ENCODE assay signal across 1 cellular context in genomic region chr4:3803475-3803847, GRCh38.
TF ChIP-seq lines count a peak whose summit lies in the region.

No MANE protein-coding gene starts in this region.

TF ChIP-seq in HepG2, 621 proteins besides CTCF, POLR2A, EP300 and RAD21 (continued from another document and continues in another):
- TF ChIP-seq, protein P1, sequence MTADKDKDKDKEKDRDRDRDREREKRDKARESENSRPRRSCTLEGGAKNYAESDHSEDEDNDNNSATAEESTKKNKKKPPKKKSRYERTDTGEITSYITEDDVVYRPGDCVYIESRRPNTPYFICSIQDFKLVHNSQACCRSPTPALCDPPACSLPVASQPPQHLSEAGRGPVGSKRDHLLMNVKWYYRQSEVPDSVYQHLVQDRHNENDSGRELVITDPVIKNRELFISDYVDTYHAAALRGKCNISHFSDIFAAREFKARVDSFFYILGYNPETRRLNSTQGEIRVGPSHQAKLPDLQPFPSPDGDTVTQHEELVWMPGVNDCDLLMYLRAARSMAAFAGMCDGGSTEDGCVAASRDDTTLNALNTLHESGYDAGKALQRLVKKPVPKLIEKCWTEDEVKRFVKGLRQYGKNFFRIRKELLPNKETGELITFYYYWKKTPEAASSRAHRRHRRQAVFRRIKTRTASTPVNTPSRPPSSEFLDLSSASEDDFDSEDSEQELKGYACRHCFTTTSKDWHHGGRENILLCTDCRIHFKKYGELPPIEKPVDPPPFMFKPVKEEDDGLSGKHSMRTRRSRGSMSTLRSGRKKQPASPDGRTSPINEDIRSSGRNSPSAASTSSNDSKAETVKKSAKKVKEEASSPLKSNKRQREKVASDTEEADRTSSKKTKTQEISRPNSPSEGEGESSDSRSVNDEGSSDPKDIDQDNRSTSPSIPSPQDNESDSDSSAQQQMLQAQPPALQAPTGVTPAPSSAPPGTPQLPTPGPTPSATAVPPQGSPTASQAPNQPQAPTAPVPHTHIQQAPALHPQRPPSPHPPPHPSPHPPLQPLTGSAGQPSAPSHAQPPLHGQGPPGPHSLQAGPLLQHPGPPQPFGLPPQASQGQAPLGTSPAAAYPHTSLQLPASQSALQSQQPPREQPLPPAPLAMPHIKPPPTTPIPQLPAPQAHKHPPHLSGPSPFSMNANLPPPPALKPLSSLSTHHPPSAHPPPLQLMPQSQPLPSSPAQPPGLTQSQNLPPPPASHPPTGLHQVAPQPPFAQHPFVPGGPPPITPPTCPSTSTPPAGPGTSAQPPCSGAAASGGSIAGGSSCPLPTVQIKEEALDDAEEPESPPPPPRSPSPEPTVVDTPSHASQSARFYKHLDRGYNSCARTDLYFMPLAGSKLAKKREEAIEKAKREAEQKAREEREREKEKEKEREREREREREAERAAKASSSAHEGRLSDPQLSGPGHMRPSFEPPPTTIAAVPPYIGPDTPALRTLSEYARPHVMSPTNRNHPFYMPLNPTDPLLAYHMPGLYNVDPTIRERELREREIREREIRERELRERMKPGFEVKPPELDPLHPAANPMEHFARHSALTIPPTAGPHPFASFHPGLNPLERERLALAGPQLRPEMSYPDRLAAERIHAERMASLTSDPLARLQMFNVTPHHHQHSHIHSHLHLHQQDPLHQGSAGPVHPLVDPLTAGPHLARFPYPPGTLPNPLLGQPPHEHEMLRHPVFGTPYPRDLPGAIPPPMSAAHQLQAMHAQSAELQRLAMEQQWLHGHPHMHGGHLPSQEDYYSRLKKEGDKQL (CRISPR knock-in tag; IDR thresholded peaks at IDR 0.05; ENCODE audit: low read depth): no peak
- TF ChIP-seq SALL1 (CRISPR knock-in tag; IDR thresholded peaks at IDR 0.05) (peak; percentile 32; the same call in 1 of the 2 replicates), SMAD3 (CRISPR knock-in tag; IDR thresholded peaks at IDR 0.05) (no peak), SALL2 (CRISPR knock-in tag; IDR thresholded peaks at IDR 0.05) (no peak), POGZ (CRISPR knock-in tag; IDR thresholded peaks at IDR 0.05) (no peak), ZFYVE20 (CRISPR knock-in tag; IDR thresholded peaks at IDR 0.05; ENCODE audit: borderline replicate concordance, low read depth) (no peak), PTBP1 (IDR thresholded peaks at IDR 0.05; ENCODE audit: low read depth, low read length, poor library complexity, severe bottlenecking) (no peak), ZNF761 (CRISPR knock-in tag; conservative IDR thresholded peaks at IDR 0.05) (0 out of 2 replicates have a peak, but pooled peaks have one; percentile 44), KMT2A (CRISPR knock-in tag; IDR thresholded peaks at IDR 0.05) (no peak), NR1H2 (CRISPR knock-in tag; IDR thresholded peaks at IDR 0.05; ENCODE audit: borderline replicate concordance, low read depth) (no peak), PHF8 (CRISPR knock-in tag; IDR thresholded peaks at IDR 0.05) (no peak; the same call in 1 of the 2 replicates), ZNF281 (CRISPR knock-in tag; IDR thresholded peaks at IDR 0.05; ENCODE audit: borderline replicate concordance) (0 out of 2 replicates have a peak, but pooled peaks have one; percentile 19), SRY (CRISPR knock-in tag; IDR thresholded peaks at IDR 0.05) (no peak), FOSL2 (CRISPR knock-in tag; IDR thresholded peaks at IDR 0.05) (no peak), NR2F6 (IDR thresholded peaks at IDR 0.05) (0 out of 2 replicates have a peak, but pooled peaks have one; percentile 7), NR2F6 (CRISPR knock-in tag; IDR thresholded peaks at IDR 0.05) (peak; percentile 17; the same call in 1 of the 2 replicates), SP2 (CRISPR knock-in tag; IDR thresholded peaks at IDR 0.05) (no peak), ZNF484 (CRISPR knock-in tag; IDR thresholded peaks at IDR 0.05; ENCODE audit: borderline replicate concordance, low read depth) (no peak), ZZZ3 (CRISPR knock-in tag; IDR thresholded peaks at IDR 0.05; ENCODE audit: borderline replicate concordance) (no peak), SNAPC5 (CRISPR knock-in tag; IDR thresholded peaks at IDR 0.05; ENCODE audit: borderline replicate concordance) (no peak), ZNF367 (CRISPR knock-in tag; IDR thresholded peaks at IDR 0.05; ENCODE audit: borderline replicate concordance) (no peak), CENPT (CRISPR knock-in tag; IDR thresholded peaks at IDR 0.05; ENCODE audit: low read depth) (no peak), REPIN1 (CRISPR knock-in tag; IDR thresholded peaks at IDR 0.05; ENCODE audit: borderline replicate concordance, low read depth) (no peak), ZMYM3 (CRISPR knock-in tag; IDR thresholded peaks at IDR 0.05) (no peak), PATZ1 (CRISPR knock-in tag; IDR thresholded peaks at IDR 0.05) (peak; percentile 77; the same call in 1 of the 2 replicates), KDM1A (CRISPR knock-in tag; IDR thresholded peaks at IDR 0.05) (no peak), RARG (CRISPR knock-in tag; IDR thresholded peaks at IDR 0.05; ENCODE audit: low read depth) (no peak), LCORL (IDR thresholded peaks at IDR 0.05) (no peak), LCORL (CRISPR knock-in tag; IDR thresholded peaks at IDR 0.05) (peak; percentile 54; the same call in 1 of the 2 replicates)
- TF ChIP-seq, protein P2, sequence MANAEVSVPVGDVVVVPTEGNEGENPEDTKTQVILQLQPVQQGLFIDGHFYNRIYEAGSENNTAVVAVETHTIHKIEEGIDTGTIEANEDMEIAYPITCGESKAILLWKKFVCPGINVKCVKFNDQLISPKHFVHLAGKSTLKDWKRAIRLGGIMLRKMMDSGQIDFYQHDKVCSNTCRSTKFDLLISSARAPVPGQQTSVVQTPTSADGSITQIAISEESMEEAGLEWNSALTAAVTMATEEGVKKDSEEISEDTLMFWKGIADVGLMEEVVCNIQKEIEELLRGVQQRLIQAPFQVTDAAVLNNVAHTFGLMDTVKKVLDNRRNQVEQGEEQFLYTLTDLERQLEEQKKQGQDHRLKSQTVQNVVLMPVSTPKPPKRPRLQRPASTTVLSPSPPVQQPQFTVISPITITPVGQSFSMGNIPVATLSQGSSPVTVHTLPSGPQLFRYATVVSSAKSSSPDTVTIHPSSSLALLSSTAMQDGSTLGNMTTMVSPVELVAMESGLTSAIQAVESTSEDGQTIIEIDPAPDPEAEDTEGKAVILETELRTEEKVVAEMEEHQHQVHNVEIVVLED (CRISPR knock-in tag; IDR thresholded peaks at IDR 0.05; ENCODE audit: borderline replicate concordance): peak; percentile 24; the same call in 1 of the 2 replicates
- TF ChIP-seq, protein P3, sequence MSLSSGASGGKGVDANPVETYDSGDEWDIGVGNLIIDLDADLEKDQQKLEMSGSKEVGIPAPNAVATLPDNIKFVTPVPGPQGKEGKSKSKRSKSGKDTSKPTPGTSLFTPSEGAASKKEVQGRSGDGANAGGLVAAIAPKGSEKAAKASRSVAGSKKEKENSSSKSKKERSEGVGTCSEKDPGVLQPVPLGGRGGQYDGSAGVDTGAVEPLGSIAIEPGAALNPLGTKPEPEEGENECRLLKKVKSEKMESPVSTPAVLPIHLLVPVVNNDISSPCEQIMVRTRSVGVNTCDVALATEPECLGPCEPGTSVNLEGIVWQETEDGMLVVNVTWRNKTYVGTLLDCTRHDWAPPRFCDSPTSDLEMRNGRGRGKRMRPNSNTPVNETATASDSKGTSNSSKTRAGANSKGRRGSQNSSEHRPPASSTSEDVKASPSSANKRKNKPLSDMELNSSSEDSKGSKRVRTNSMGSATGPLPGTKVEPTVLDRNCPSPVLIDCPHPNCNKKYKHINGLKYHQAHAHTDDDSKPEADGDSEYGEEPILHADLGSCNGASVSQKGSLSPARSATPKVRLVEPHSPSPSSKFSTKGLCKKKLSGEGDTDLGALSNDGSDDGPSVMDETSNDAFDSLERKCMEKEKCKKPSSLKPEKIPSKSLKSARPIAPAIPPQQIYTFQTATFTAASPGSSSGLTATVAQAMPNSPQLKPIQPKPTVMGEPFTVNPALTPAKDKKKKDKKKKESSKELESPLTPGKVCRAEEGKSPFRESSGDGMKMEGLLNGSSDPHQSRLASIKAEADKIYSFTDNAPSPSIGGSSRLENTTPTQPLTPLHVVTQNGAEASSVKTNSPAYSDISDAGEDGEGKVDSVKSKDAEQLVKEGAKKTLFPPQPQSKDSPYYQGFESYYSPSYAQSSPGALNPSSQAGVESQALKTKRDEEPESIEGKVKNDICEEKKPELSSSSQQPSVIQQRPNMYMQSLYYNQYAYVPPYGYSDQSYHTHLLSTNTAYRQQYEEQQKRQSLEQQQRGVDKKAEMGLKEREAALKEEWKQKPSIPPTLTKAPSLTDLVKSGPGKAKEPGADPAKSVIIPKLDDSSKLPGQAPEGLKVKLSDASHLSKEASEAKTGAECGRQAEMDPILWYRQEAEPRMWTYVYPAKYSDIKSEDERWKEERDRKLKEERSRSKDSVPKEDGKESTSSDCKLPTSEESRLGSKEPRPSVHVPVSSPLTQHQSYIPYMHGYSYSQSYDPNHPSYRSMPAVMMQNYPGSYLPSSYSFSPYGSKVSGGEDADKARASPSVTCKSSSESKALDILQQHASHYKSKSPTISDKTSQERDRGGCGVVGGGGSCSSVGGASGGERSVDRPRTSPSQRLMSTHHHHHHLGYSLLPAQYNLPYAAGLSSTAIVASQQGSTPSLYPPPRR (CRISPR knock-in tag; IDR thresholded peaks at IDR 0.05; ENCODE audit: borderline replicate concordance): no peak
- TF ChIP-seq, protein P4, sequence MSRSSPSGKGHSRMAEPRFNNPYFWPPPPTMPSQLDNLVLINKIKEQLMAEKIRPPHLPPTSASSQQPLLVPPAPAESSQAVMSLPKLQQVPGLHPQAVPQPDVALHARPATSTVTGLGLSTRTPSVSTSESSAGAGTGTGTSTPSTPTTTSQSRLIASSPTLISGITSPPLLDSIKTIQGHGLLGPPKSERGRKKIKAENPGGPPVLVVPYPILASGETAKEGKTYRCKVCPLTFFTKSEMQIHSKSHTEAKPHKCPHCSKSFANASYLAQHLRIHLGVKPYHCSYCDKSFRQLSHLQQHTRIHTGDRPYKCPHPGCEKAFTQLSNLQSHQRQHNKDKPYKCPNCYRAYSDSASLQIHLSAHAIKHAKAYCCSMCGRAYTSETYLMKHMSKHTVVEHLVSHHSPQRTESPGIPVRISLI (CRISPR knock-in tag; IDR thresholded peaks at IDR 0.05; ENCODE audit: borderline replicate concordance): no peak
- TF ChIP-seq, protein P5, sequence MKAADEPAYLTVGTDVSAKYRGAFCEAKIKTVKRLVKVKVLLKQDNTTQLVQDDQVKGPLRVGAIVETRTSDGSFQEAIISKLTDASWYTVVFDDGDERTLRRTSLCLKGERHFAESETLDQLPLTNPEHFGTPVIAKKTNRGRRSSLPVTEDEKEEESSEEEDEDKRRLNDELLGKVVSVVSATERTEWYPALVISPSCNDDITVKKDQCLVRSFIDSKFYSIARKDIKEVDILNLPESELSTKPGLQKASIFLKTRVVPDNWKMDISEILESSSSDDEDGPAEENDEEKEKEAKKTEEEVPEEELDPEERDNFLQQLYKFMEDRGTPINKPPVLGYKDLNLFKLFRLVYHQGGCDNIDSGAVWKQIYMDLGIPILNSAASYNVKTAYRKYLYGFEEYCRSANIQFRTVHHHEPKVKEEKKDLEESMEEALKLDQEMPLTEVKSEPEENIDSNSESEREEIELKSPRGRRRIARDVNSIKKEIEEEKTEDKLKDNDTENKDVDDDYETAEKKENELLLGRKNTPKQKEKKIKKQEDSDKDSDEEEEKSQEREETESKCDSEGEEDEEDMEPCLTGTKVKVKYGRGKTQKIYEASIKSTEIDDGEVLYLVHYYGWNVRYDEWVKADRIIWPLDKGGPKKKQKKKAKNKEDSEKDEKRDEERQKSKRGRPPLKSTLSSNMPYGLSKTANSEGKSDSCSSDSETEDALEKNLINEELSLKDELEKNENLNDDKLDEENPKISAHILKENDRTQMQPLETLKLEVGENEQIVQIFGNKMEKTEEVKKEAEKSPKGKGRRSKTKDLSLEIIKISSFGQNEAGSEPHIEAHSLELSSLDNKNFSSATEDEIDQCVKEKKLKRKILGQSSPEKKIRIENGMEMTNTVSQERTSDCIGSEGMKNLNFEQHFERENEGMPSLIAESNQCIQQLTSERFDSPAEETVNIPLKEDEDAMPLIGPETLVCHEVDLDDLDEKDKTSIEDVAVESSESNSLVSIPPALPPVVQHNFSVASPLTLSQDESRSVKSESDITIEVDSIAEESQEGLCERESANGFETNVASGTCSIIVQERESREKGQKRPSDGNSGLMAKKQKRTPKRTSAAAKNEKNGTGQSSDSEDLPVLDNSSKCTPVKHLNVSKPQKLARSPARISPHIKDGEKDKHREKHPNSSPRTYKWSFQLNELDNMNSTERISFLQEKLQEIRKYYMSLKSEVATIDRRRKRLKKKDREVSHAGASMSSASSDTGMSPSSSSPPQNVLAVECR (CRISPR knock-in tag; IDR thresholded peaks at IDR 0.05; ENCODE audit: borderline replicate concordance): no peak
